1 cellular context compared by ENCODE assay signal in the genomic region with DNA sequence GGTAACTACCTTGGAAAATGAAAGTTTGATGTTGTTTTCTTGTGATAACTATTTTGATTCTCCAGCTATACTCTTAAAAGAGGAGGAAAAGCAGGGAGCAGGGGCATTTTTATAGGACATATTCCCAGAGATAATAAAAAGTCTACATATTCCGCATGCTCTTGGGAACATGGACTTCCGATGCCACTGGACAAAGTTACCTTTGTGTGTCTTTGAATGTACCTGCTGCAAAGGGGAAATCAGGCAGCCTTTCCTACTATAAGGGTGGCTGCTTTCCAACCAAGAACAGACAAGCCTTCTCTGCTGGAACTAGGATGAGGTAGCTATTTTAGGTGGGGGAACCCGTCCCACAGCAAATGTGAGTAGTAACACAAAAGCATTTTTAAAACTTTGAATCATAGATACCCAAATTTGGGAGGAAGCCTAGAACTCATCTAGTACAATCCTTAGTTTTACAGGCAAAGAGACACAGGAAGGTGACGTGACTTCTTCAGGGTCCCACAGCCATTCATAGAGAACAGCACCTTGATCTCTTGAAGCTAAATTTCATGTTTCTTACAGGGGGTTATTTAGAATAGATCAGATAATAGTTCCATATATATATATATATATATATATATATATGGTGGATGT.
TF ChIP-seq lines count a peak whose summit lies in the region.

No MANE protein-coding gene starts in this region.

TF ChIP-seq in HCT116, 20 proteins besides CTCF, POLR2A, EP300 and RAD21 (continued from another document):
- no peak; the same call in 1 of the 2 replicates for TF ChIP-seq POLR2AphosphoS5 (IDR thresholded peaks at IDR 0.05; ENCODE audit: low read depth, low read length)
- no peak for TF ChIP-seq YY1 (IDR thresholded peaks at IDR 0.05; ENCODE audit: extremely low read depth, insufficient replicate concordance, low read depth, low read length)
- TF ChIP-seq, protein P1, sequence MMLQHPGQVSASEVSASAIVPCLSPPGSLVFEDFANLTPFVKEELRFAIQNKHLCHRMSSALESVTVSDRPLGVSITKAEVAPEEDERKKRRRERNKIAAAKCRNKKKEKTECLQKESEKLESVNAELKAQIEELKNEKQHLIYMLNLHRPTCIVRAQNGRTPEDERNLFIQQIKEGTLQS (IDR thresholded peaks at IDR 0.05), result 0 out of 2 replicates have a peak, but pooled peaks have one; percentile 34
- TF ChIP-seq ZNF274 (IDR thresholded peaks at IDR 0.05; ENCODE audit: low read depth, low read length), result no peak
- TF ChIP-seq TCF7L2 (IDR thresholded peaks at IDR 0.05; ENCODE audit: borderline replicate concordance, extremely low read depth, insufficient read depth, insufficient read length), result no peak
- TF ChIP-seq CBX3 (IDR thresholded peaks at IDR 0.05; ENCODE audit: low read depth), result peak; percentile 62
- TF ChIP-seq, protein P2, sequence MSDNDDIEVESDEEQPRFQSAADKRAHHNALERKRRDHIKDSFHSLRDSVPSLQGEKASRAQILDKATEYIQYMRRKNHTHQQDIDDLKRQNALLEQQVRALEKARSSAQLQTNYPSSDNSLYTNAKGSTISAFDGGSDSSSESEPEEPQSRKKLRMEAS (IDR thresholded peaks at IDR 0.05), result peak; percentile 72
- TF ChIP-seq SIN3A (IDR thresholded peaks at IDR 0.05; ENCODE audit: low read depth), result peak; percentile 37; the same call in 1 of the 2 replicates
- 0 out of 2 replicates have a peak, but pooled peaks have one; percentile 2 for TF ChIP-seq FOSL1 (IDR thresholded peaks at IDR 0.05; ENCODE audit: low read depth)
- TF ChIP-seq EZH2phosphoT487 (IDR thresholded peaks at IDR 0.05; ENCODE audit: borderline replicate concordance), result no peak
- TF ChIP-seq ELF1 (IDR thresholded peaks at IDR 0.05; ENCODE audit: borderline replicate concordance, low read depth), result no peak
- no peak for TF ChIP-seq EGR1 (IDR thresholded peaks at IDR 0.05; ENCODE audit: low read depth)
- TF ChIP-seq SP1 (IDR thresholded peaks at IDR 0.05; ENCODE audit: low read depth), result peak; percentile 59
- TF ChIP-seq EZH2 (IDR thresholded peaks at IDR 0.05), result no peak
- TF ChIP-seq, protein P3, sequence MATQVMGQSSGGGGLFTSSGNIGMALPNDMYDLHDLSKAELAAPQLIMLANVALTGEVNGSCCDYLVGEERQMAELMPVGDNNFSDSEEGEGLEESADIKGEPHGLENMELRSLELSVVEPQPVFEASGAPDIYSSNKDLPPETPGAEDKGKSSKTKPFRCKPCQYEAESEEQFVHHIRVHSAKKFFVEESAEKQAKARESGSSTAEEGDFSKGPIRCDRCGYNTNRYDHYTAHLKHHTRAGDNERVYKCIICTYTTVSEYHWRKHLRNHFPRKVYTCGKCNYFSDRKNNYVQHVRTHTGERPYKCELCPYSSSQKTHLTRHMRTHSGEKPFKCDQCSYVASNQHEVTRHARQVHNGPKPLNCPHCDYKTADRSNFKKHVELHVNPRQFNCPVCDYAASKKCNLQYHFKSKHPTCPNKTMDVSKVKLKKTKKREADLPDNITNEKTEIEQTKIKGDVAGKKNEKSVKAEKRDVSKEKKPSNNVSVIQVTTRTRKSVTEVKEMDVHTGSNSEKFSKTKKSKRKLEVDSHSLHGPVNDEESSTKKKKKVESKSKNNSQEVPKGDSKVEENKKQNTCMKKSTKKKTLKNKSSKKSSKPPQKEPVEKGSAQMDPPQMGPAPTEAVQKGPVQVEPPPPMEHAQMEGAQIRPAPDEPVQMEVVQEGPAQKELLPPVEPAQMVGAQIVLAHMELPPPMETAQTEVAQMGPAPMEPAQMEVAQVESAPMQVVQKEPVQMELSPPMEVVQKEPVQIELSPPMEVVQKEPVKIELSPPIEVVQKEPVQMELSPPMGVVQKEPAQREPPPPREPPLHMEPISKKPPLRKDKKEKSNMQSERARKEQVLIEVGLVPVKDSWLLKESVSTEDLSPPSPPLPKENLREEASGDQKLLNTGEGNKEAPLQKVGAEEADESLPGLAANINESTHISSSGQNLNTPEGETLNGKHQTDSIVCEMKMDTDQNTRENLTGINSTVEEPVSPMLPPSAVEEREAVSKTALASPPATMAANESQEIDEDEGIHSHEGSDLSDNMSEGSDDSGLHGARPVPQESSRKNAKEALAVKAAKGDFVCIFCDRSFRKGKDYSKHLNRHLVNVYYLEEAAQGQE (IDR thresholded peaks at IDR 0.05; ENCODE audit: low read depth), result no peak
